8 cellular contexts compared by ENCODE assay signal in the genomic region with DNA sequence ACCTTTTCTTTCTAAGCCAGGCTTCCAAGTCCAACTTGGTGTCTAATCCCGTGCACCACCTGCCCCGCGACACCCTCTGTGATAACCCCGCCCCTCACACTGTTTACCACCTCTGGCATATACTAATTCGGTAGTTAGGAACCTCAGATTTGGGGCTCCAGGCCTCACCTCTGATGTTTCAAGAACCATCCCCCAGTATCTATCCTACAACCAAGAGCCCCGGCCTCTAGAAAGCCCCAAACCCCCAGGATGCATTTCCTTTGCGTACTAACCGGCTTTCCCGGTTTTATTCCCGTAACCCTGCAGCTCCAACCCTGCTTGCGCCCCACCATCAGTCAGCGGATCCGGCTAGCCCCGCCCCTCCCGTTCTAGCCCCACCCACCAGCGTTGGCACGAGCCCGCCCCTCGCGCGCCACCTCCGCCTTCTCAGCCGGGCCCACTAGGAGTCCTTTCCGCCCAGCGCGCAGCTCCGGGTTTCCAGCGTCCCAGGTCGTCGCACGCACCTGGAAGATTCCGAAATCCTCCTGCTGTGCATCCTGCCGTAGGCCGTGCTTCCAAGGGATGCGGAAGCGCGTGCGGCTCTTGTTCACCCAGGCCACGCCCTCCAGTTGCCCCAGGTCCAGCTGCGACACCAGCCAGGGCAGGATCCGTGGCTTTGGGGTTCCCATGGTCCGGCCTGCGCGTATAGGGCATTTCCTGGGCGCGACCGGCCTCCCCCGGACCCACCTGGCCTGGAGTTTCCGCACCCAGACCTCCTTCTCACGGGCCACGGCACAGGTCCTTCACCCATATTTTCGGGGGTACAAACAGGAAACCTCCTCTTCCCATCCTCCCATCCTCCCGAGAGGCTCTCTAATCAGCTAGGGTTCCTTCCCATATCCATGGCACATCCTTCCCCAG. TPM values are rescaled to one million over a fixed set of nuclear protein-coding genes. Genes with fewer than 3 reads are reported as not detected.
DNase-seq lines count a peak whose midpoint lies in the region; ATAC-seq and TF ChIP-seq lines count a peak whose summit lies in the region.

No MANE protein-coding gene starts in this region.

- intact Hi-C loops in dorsolateral prefrontal cortex (cut with DNase I) (loop anchor here in 1 of 2 donors (1.0 kb wide), 1 partner anchor 12 kb away; no protein-coding TSS in a partner anchor), lower leg skin (cut with DNase I; ENCODE audit: low total_unique reads) (loop anchor here (10.0 kb wide), 1 partner anchor 90 kb away; no protein-coding TSS in a partner anchor)

- H3K27ac ChIP-seq in dorsolateral prefrontal cortex, result peak overlapping the region in 56 of 59 donors; percentile 54 to 94 (median 86)

- TF ChIP-seq CTCF in dorsolateral prefrontal cortex (IDR thresholded peaks at IDR 0.05 in 54 of 56, conservative IDR thresholded peaks at IDR 0.05 in 2 of 56; ENCODE audit: low read depth in 1 of 56, partially characterized antibody in 56 of 56) (peak in 42 of 56 donors; percentile 8 to 56 (median 31)), lower leg skin (IDR thresholded peaks at IDR 0.05) (no peak)

- ATAC-seq in HG03196 (IDR thresholded peaks at IDR 0.05; ENCODE audit: unreplicated experiment) (peak; percentile 31), HG02852 (IDR thresholded peaks at IDR 0.05; ENCODE audit: unreplicated experiment) (no peak)

- DNase-seq in Daoy (ENCODE audit: low read depth) (peak; percentile 91), NCI-H748 (lab: John Stamatoyannopoulos, UW; ENCODE audit: unreplicated experiment) (peak; percentile 94), dorsolateral prefrontal cortex (peak; percentile 83 to 94 (median 90)), lower leg skin (ENCODE audit: low spot score in 2 of 2) (peak; percentile 87 to 99)
- DNase-seq in activated CD4-positive, alpha-beta T cell treated with anti-CD3 and anti-CD28 coated beads, Interleukin-2, amount 50 U/mL, for 48 hours, result peak; percentile 95 to 97
- DNase-seq in stimulated activated CD4-positive, alpha-beta T cell treated with anti-CD3 and anti-CD28 coated beads, Interleukin-4, amount 100 ng/mL, for 4 hours, result peak; percentile 84 to 94

- 0% methylated on average over 30 to 51 of the region's 53 CpGs for WGBS in lower leg skin, 2 donors

- H3K4me3 ChIP-seq in dorsolateral prefrontal cortex, result peak overlapping the region; percentile 62 to 99 (median 85)
- H3K4me3 ChIP-seq in lower leg skin (ENCODE audit: low read depth, poor library complexity, severe bottlenecking), result peak overlapping the region; percentile 55

- no peaks in the 10 kb centered on the region for H3K27me3 ChIP-seq in dorsolateral prefrontal cortex

- TF ChIP-seq POLR2A in lower leg skin (IDR thresholded peaks at IDR 0.05), result no peak

RNA-seq across cellular contexts. Expression of a gene that starts 1.2 kb away (rescaled TPM):
- total RNA-seq in Daoy (2014; rRNA removed; shearing (Covaris generic)), result 88.0 and 110 TPM in 2 replicates
- total RNA-seq in dorsolateral prefrontal cortex, result 100 to 1,000 TPM in 1 of 120 experiments, 10 to 100 TPM in 119; 44.4 to 102 (median 65.0) TPM
- 100 to 1,000 TPM in 1 of 4 donors, 10 to 100 TPM in 3; 38.7 to 102 (median 74.9) TPM for total RNA-seq in lower leg skin

RNA-seq across cellular contexts. Expression of a gene that starts 1.3 kb away (rescaled TPM):
- 15.5 and 18.1 TPM in 2 replicates for total RNA-seq in Daoy (2014; rRNA removed; shearing (Covaris generic))
- 1 to 10 TPM in 119 of 120 experiments, under 1 TPM in 1; 0.87 to 9.6 (median 3.6) TPM for total RNA-seq in dorsolateral prefrontal cortex
- total RNA-seq in lower leg skin, result 1 to 10 TPM; 6.1 to 9.2 (median 6.6) TPM

RNA-seq across cellular contexts. Expression of a gene that starts 12.7 kb away (rescaled TPM):
- 338 and 386 TPM in 2 replicates for total RNA-seq in Daoy (2014; rRNA removed; shearing (Covaris generic))
- total RNA-seq in dorsolateral prefrontal cortex, result 100 to 1,000 TPM in 54 of 120 experiments, 10 to 100 TPM in 66; 75.9 to 139 (median 99.2) TPM
- 100 to 1,000 TPM; 102 to 117 (median 108) TPM for total RNA-seq in lower leg skin

RNA-seq across cellular contexts. Expression of a gene that starts 22.4 kb away (rescaled TPM):
- 32.5 and 32.8 TPM in 2 replicates for total RNA-seq in Daoy (2014; rRNA removed; shearing (Covaris generic))
- total RNA-seq in dorsolateral prefrontal cortex (100 to 1,000 TPM in 105 of 120 experiments, 10 to 100 TPM in 15; 80.9 to 146 (median 113) TPM), lower leg skin (10 to 100 TPM; 28.6 to 54.3 (median 33.7) TPM)

RNA-seq across cellular contexts. Expression of a gene that starts 24.5 kb away (rescaled TPM):
- total RNA-seq in Daoy (2014; rRNA removed; shearing (Covaris generic)), result 11.0 and 12.7 TPM in 2 replicates
- total RNA-seq in dorsolateral prefrontal cortex, result 10 to 100 TPM in 95 of 120 experiments, 1 to 10 TPM in 25; 5.4 to 32.8 (median 12.9) TPM
- 10 to 100 TPM; 14.0 to 20.2 (median 18.8) TPM for total RNA-seq in lower leg skin

Comparison
In these comparisons a context has a peak if more than half of its experiments do, and no peak if none do; other contexts are left out.
1. CTCF ChIP-seq: peak in dorsolateral prefrontal cortex (42 of 56); none in lower leg skin (0 of 3).
2. Peak in every context shown above with its lines, with median percentiles within 50 percentile points of each other: DNase-seq.